In genomic region chr3:150740733-150741496, GRCh38 we compare ENCODE assay signal across 1 cellular context.
TF ChIP-seq lines count a peak whose summit lies in the region.

No MANE protein-coding gene starts in this region.

TF ChIP-seq in HepG2, 621 proteins besides CTCF, POLR2A, EP300 and RAD21 (continued from another document and continues in another):
- TF ChIP-seq, protein P1, sequence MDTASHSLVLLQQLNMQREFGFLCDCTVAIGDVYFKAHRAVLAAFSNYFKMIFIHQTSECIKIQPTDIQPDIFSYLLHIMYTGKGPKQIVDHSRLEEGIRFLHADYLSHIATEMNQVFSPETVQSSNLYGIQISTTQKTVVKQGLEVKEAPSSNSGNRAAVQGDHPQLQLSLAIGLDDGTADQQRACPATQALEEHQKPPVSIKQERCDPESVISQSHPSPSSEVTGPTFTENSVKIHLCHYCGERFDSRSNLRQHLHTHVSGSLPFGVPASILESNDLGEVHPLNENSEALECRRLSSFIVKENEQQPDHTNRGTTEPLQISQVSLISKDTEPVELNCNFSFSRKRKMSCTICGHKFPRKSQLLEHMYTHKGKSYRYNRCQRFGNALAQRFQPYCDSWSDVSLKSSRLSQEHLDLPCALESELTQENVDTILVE (CRISPR knock-in tag; IDR thresholded peaks at IDR 0.05), result no peak; the same call in 1 of the 2 replicates
- TF ChIP-seq ZNF543 (CRISPR knock-in tag; IDR thresholded peaks at IDR 0.05) (peak; percentile 62), KDM6A (CRISPR knock-in tag; IDR thresholded peaks at IDR 0.05; ENCODE audit: low read depth) (peak; percentile 14; the same call in 1 of the 2 replicates), ZNF598 (CRISPR knock-in tag; IDR thresholded peaks at IDR 0.05; ENCODE audit: borderline replicate concordance) (no peak), HMGA1 (CRISPR knock-in tag; conservative IDR thresholded peaks at IDR 0.05) (no peak), KLF11 (CRISPR knock-in tag; IDR thresholded peaks at IDR 0.05) (no peak), TBP (CRISPR knock-in tag; IDR thresholded peaks at IDR 0.05) (no peak), TBL1XR1 (IDR thresholded peaks at IDR 0.05; ENCODE audit: borderline replicate concordance, low read length, partially characterized antibody) (peak; percentile 33), ZNF350 (CRISPR knock-in tag; IDR thresholded peaks at IDR 0.05; ENCODE audit: borderline replicate concordance, low read depth) (no peak), CHD2 (IDR thresholded peaks at IDR 0.05; ENCODE audit: low read depth, low read length) (no peak), ZNF747 (CRISPR knock-in tag; IDR thresholded peaks at IDR 0.05; ENCODE audit: borderline replicate concordance) (no peak), HDAC2 (CRISPR knock-in tag; IDR thresholded peaks at IDR 0.05) (peak; percentile 95), ZNF329 (CRISPR knock-in tag; IDR thresholded peaks at IDR 0.05; ENCODE audit: low read depth) (no peak), ZNF775 (CRISPR knock-in tag; IDR thresholded peaks at IDR 0.05; ENCODE audit: borderline replicate concordance) (no peak), PRMT3 (CRISPR knock-in tag; IDR thresholded peaks at IDR 0.05; ENCODE audit: borderline replicate concordance, low read depth) (no peak), TEAD2 (CRISPR knock-in tag; IDR thresholded peaks at IDR 0.05) (no peak), NCOR1 (IDR thresholded peaks at IDR 0.05; ENCODE audit: borderline replicate concordance, low read length) (peak; percentile 55; the same call in 1 of the 2 replicates), NR2F6 (IDR thresholded peaks at IDR 0.05) (peak; percentile 80), NR2F6 (CRISPR knock-in tag; IDR thresholded peaks at IDR 0.05) (peak; percentile 88), RELA (CRISPR knock-in tag; IDR thresholded peaks at IDR 0.05) (no peak), ZBTB34 (CRISPR knock-in tag; IDR thresholded peaks at IDR 0.05) (peak; percentile 68; the same call in 1 of the 2 replicates), ZNF790 (CRISPR knock-in tag; IDR thresholded peaks at IDR 0.05; ENCODE audit: borderline replicate concordance) (no peak), SMARCC2 (IDR thresholded peaks at IDR 0.05) (no peak), AGO2 (optimal IDR thresholded peaks at IDR 0.05; ENCODE audit: low read depth, low read length) (no peak), RXRA (CRISPR knock-in tag; IDR thresholded peaks at IDR 0.05) (peak; percentile 88), ZBTB21 (CRISPR knock-in tag; IDR thresholded peaks at IDR 0.05) (peak; percentile 53; the same call in 1 of the 2 replicates), IRX3 (CRISPR knock-in tag; IDR thresholded peaks at IDR 0.05; ENCODE audit: borderline replicate concordance, low read depth) (no peak), CC2D1A (CRISPR knock-in tag; IDR thresholded peaks at IDR 0.05) (no peak), LBX2 (CRISPR knock-in tag; IDR thresholded peaks at IDR 0.05; ENCODE audit: borderline replicate concordance) (no peak), TFAP4 (IDR thresholded peaks at IDR 0.05; ENCODE audit: borderline replicate concordance, low read depth) (peak; percentile 66; the same call in 1 of the 2 replicates), ZSCAN12 (CRISPR knock-in tag; IDR thresholded peaks at IDR 0.05) (no peak), U2AF1 (optimal IDR thresholded peaks at IDR 0.05; ENCODE audit: low read depth, low read length) (no peak), HNRNPH1 (optimal IDR thresholded peaks at IDR 0.05; ENCODE audit: low read depth, low read length) (no peak), ATF4 (CRISPR knock-in tag; IDR thresholded peaks at IDR 0.05) (no peak), ZNF891 (CRISPR knock-in tag; IDR thresholded peaks at IDR 0.05) (no peak), KDM3A (CRISPR knock-in tag; IDR thresholded peaks at IDR 0.05; ENCODE audit: low read depth) (no peak; the same call in 1 of the 2 replicates), KAT2B (IDR thresholded peaks at IDR 0.05; ENCODE audit: borderline replicate concordance, low read depth, low read length) (no peak), ATF7-NPFF (CRISPR knock-in tag; IDR thresholded peaks at IDR 0.05; ENCODE audit: low read depth) (no peak; the same call in 1 of the 2 replicates), SYNCRIP (IDR thresholded peaks at IDR 0.05; ENCODE audit: insufficient read depth, low read depth, low read length) (no peak), SMYD3 (CRISPR knock-in tag; IDR thresholded peaks at IDR 0.05) (no peak), ZNF709 (CRISPR knock-in tag; IDR thresholded peaks at IDR 0.05) (0 out of 2 replicates have a peak, but pooled peaks have one; percentile 22), PHF8 (CRISPR knock-in tag; IDR thresholded peaks at IDR 0.05) (no peak; the same call in 1 of the 2 replicates), ZNF570 (CRISPR knock-in tag; IDR thresholded peaks at IDR 0.05; ENCODE audit: borderline replicate concordance) (no peak), ATAD3A (CRISPR knock-in tag; IDR thresholded peaks at IDR 0.05) (no peak), SALL2 (CRISPR knock-in tag; IDR thresholded peaks at IDR 0.05) (no peak)
- TF ChIP-seq, protein P2, sequence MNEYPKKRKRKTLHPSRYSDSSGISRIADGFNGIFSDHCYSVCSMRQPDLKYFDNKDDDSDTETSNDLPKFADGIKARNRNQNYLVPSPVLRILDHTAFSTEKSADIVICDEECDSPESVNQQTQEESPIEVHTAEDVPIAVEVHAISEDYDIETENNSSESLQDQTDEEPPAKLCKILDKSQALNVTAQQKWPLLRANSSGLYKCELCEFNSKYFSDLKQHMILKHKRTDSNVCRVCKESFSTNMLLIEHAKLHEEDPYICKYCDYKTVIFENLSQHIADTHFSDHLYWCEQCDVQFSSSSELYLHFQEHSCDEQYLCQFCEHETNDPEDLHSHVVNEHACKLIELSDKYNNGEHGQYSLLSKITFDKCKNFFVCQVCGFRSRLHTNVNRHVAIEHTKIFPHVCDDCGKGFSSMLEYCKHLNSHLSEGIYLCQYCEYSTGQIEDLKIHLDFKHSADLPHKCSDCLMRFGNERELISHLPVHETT (CRISPR knock-in tag; conservative IDR thresholded peaks at IDR 0.05), result no peak
- TF ChIP-seq, protein P3, sequence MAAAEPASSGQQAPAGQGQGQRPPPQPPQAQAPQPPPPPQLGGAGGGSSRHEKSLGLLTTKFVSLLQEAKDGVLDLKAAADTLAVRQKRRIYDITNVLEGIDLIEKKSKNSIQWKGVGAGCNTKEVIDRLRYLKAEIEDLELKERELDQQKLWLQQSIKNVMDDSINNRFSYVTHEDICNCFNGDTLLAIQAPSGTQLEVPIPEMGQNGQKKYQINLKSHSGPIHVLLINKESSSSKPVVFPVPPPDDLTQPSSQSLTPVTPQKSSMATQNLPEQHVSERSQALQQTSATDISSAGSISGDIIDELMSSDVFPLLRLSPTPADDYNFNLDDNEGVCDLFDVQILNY (CRISPR knock-in tag; conservative IDR thresholded peaks at IDR 0.05), result no peak
- TF ChIP-seq, protein P4, sequence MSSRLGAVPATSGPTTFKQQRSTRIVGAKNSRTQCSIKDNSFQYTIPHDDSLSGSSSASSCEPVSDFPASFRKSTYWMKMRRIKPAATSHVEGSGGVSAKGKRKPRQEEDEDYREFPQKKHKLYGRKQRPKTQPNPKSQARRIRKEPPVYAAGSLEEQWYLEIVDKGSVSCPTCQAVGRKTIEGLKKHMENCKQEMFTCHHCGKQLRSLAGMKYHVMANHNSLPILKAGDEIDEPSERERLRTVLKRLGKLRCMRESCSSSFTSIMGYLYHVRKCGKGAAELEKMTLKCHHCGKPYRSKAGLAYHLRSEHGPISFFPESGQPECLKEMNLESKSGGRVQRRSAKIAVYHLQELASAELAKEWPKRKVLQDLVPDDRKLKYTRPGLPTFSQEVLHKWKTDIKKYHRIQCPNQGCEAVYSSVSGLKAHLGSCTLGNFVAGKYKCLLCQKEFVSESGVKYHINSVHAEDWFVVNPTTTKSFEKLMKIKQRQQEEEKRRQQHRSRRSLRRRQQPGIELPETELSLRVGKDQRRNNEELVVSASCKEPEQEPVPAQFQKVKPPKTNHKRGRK (CRISPR knock-in tag; IDR thresholded peaks at IDR 0.05), result no peak
- TF ChIP-seq, protein P5, sequence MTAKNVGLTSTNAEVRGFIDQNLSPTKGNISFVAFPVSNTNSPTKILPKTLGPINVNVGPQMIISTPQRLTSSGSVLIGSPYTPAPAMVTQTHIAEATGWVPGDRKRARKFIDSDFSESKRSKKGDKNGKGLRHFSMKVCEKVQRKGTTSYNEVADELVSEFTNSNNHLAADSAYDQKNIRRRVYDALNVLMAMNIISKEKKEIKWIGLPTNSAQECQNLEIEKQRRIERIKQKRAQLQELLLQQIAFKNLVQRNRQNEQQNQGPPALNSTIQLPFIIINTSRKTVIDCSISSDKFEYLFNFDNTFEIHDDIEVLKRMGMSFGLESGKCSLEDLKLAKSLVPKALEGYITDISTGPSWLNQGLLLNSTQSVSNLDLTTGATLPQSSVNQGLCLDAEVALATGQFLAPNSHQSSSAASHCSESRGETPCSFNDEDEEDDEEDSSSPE (CRISPR knock-in tag; IDR thresholded peaks at IDR 0.05), result no peak
- TF ChIP-seq, protein P6, sequence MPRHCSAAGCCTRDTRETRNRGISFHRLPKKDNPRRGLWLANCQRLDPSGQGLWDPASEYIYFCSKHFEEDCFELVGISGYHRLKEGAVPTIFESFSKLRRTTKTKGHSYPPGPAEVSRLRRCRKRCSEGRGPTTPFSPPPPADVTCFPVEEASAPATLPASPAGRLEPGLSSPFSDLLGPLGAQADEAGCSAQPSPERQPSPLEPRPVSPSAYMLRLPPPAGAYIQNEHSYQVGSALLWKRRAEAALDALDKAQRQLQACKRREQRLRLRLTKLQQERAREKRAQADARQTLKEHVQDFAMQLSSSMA (CRISPR knock-in tag; IDR thresholded peaks at IDR 0.05), result no peak
- TF ChIP-seq, protein P7, sequence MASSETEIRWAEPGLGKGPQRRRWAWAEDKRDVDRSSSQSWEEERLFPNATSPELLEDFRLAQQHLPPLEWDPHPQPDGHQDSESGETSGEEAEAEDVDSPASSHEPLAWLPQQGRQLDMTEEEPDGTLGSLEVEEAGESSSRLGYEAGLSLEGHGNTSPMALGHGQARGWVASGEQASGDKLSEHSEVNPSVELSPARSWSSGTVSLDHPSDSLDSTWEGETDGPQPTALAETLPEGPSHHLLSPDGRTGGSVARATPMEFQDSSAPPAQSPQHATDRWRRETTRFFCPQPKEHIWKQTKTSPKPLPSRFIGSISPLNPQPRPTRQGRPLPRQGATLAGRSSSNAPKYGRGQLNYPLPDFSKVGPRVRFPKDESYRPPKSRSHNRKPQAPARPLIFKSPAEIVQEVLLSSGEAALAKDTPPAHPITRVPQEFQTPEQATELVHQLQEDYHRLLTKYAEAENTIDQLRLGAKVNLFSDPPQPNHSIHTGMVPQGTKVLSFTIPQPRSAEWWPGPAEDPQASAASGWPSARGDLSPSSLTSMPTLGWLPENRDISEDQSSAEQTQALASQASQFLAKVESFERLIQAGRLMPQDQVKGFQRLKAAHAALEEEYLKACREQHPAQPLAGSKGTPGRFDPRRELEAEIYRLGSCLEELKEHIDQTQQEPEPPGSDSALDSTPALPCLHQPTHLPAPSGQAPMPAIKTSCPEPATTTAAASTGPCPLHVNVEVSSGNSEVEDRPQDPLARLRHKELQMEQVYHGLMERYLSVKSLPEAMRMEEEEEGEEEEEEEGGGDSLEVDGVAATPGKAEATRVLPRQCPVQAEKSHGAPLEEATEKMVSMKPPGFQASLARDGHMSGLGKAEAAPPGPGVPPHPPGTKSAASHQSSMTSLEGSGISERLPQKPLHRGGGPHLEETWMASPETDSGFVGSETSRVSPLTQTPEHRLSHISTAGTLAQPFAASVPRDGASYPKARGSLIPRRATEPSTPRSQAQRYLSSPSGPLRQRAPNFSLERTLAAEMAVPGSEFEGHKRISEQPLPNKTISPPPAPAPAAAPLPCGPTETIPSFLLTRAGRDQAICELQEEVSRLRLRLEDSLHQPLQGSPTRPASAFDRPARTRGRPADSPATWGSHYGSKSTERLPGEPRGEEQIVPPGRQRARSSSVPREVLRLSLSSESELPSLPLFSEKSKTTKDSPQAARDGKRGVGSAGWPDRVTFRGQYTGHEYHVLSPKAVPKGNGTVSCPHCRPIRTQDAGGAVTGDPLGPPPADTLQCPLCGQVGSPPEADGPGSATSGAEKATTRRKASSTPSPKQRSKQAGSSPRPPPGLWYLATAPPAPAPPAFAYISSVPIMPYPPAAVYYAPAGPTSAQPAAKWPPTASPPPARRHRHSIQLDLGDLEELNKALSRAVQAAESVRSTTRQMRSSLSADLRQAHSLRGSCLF (CRISPR knock-in tag; IDR thresholded peaks at IDR 0.05; ENCODE audit: borderline replicate concordance), result no peak
- TF ChIP-seq, protein P8, sequence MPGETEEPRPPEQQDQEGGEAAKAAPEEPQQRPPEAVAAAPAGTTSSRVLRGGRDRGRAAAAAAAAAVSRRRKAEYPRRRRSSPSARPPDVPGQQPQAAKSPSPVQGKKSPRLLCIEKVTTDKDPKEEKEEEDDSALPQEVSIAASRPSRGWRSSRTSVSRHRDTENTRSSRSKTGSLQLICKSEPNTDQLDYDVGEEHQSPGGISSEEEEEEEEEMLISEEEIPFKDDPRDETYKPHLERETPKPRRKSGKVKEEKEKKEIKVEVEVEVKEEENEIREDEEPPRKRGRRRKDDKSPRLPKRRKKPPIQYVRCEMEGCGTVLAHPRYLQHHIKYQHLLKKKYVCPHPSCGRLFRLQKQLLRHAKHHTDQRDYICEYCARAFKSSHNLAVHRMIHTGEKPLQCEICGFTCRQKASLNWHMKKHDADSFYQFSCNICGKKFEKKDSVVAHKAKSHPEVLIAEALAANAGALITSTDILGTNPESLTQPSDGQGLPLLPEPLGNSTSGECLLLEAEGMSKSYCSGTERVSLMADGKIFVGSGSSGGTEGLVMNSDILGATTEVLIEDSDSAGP (CRISPR knock-in tag; IDR thresholded peaks at IDR 0.05; ENCODE audit: borderline replicate concordance), result no peak; the same call in 1 of the 2 replicates
